ENCODE assay signal across 18 cellular contexts in the genomic region with DNA sequence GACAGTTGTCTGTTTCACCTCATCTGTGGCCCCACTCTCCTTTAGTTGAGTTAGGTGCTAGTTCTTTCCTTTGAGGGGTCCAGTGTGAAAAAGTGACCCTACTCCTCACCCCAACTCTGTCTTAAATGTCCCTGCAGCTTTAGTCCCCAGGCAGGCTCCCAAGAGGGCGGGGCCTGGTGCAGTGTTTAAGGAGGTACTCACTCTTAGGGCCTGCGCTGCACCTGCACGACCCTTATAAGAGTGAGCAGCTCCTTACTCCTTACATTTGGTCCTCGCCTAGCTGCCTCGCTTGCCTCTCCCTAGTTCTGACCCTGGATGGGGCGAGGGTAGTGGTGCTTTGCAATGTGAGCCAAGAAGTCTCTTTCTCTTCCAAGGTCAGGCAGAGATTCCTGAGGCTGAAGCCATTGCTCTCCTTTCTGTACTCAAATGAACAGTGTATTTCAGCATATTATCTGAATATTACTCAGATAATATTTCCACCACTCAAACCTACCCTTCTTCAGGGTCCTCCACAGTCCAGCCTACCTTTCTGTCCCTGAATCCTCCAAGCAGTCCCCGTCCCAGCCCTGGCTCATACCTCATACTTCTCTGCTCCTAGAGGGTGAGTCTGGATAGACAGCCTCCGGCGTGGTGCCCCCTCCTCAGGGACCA. TPM values are rescaled to one million over a fixed set of nuclear protein-coding genes. Genes with fewer than 3 reads are reported as not detected.
DNase-seq lines count a peak whose midpoint lies in the region; ATAC-seq, FAIRE-seq and TF ChIP-seq lines count a peak whose summit lies in the region.
"Had no signal": no experiment of that assay in that cellular context is flagged by ENCODE, and none has a peak within 500 bp of the region (broad histone marks: within the 10 kb centered on the region; RNA-seq: fewer than 3 reads in every experiment).

No MANE protein-coding gene starts in this region.

- POLR2A ChIA-PET in HepG2 (lab: Yijun Ruan, JAX) (no interaction called here), K562 (lab: Yijun Ruan, JAX) (interaction anchor here (0.6 to 1.6 kb wide), 4 partner anchors 11 to 334 kb away, joined by 3 to 6 read pairs (median 4); no protein-coding TSS in a partner anchor)

- H3K4me3 ChIP-seq in HepG2 (replicated peaks in 1 of 3; ENCODE audit: insufficient read depth in 1 of 3, low read depth in 2 of 3, low read length in 3 of 3): no peak overlapping the region
- H3K4me3 ChIP-seq in right lobe of liver: no peak overlapping the region
- no peak overlapping the region for H3K4me3 ChIP-seq in K562
- no peak overlapping the region for H3K4me3 ChIP-seq in mucosa of descending colon
- H3K4me3 ChIP-seq in upper lobe of right lung: no peak overlapping the region
- H3K4me3 ChIP-seq in effector memory CD4-positive, alpha-beta T cell (ENCODE audit: insufficient read depth, low read depth, low read length, poor library complexity, severe bottlenecking): no peak overlapping the region
- H3K4me3 ChIP-seq: A549 had no signal

- H3K9me3 ChIP-seq in HepG2 (ENCODE audit: low read length): no peaks in the 10 kb centered on the region
- H3K9me3 ChIP-seq in right lobe of liver: no peaks in the 10 kb centered on the region
- no peaks in the 10 kb centered on the region for H3K9me3 ChIP-seq in K562 (replicated peaks; ENCODE audit: control insufficient read depth, insufficient read depth, low read depth, low read length)
- no peaks in the 10 kb centered on the region for H3K9me3 ChIP-seq in mucosa of descending colon
- H3K9me3 ChIP-seq in upper lobe of right lung: no peaks in the 10 kb centered on the region
- no peaks in the 10 kb centered on the region for H3K9me3 ChIP-seq in effector memory CD4-positive, alpha-beta T cell (ENCODE audit: control insufficient read depth, low read length)
- H3K9me3 ChIP-seq: A549 had no signal

- TF ChIP-seq RAD21 in HepG2 (CRISPR knock-in tag; IDR thresholded peaks at IDR 0.05) (no peak), K562 (CRISPR knock-in tag; conservative IDR thresholded peaks at IDR 0.05 in 1 of 2, IDR thresholded peaks at IDR 0.05 in 1 of 2) (no peak)

- peaks cover 13 to 52% of the 10 kb centered on the region in 2 experiments; a peak in 4 of 5 replicates for H3K27me3 ChIP-seq in HepG2 (ENCODE audit: control insufficient read depth in 1 of 2, insufficient read depth in 2 of 2, low read length in 2 of 2)
- no peaks in the 10 kb centered on the region for H3K27me3 ChIP-seq in right lobe of liver
- H3K27me3 ChIP-seq in K562 (ENCODE audit: control insufficient read depth in 2 of 2, insufficient read depth in 2 of 2, low read length in 2 of 2): peaks cover 10 to 31% of the 10 kb centered on the region in 2 experiments; a peak in 4 of 5 replicates
- H3K27me3 ChIP-seq in upper lobe of right lung: no peaks in the 10 kb centered on the region
- H3K27me3 ChIP-seq in effector memory CD4-positive, alpha-beta T cell (replicated peaks; ENCODE audit: control insufficient read depth, insufficient read depth, low read length, poor library complexity, severe bottlenecking): no peaks in the 10 kb centered on the region

- H4K20me1 ChIP-seq in HepG2 (ENCODE audit: insufficient read depth, low read length) (no peaks in the 10 kb centered on the region), K562 (replicated peaks; ENCODE audit: control insufficient read depth, insufficient read depth, low read length) (no peaks in the 10 kb centered on the region)

- H3K79me2 ChIP-seq in HepG2 (ENCODE audit: insufficient read depth, low read length): no peaks in the 10 kb centered on the region
- H3K79me2 ChIP-seq in K562 (ENCODE audit: control insufficient read depth, insufficient read depth, low read length): no peaks in the 10 kb centered on the region

- TF ChIP-seq EP300 in HepG2 (IDR thresholded peaks at IDR 0.05; ENCODE audit: low read depth in 2 of 2, low read length in 2 of 2): no peak
- TF ChIP-seq EP300 in HepG2 (CRISPR knock-in tag; IDR thresholded peaks at IDR 0.05; ENCODE audit: borderline replicate concordance): no peak
- TF ChIP-seq EP300 in K562 (IDR thresholded peaks at IDR 0.05; ENCODE audit: low read length): no peak

- no peak for ATAC-seq in HepG2
- ATAC-seq in right lobe of liver: no peak
- no peak for ATAC-seq in K562
- peak; percentile 18 for ATAC-seq in mucosa of descending colon
- peak; percentile 15 for ATAC-seq in upper lobe of right lung

- in situ Hi-C loops in HepG2 (cut with HindIII; ENCODE audit: extremely low pct_ligation_motif_present, low pct_unique_long_range_greater_than_20kb): no loop called here
- in situ Hi-C loops in K562 (cut with MboI): no loop called here

- H2AFZ ChIP-seq in HepG2 (ENCODE audit: low read length) (no peak overlapping the region), K562 (ENCODE audit: low read depth, low read length) (peak overlapping the region; percentile 27; the same call in 1 of the 2 replicates)

- no peak overlapping the region for H3K27ac ChIP-seq in HepG2 (ENCODE audit: extremely low read length, insufficient read depth, low read length)
- no peak overlapping the region for H3K27ac ChIP-seq in right lobe of liver
- H3K27ac ChIP-seq in K562 (ENCODE audit: extremely low read depth, low read depth, low read length): no peak overlapping the region
- H3K27ac ChIP-seq in upper lobe of right lung: no peak overlapping the region
- no peak overlapping the region for H3K27ac ChIP-seq in effector memory CD4-positive, alpha-beta T cell (ENCODE audit: insufficient read depth, low read length, poor library complexity, severe bottlenecking)

- no TSS peak for BruUV-seq in HepG2 (replicated peaks; lab: Mats Ljungman, UMichigan)
- no TSS peak for BruUV-seq in K562 (replicated peaks; lab: Mats Ljungman, UMichigan)

- no peak for DNase-seq in HepG2 (ENCODE audit: low spot score)
- no peak for DNase-seq in right lobe of liver
- DNase-seq in K562 (ENCODE audit: extremely low read depth in 1 of 4, low spot score in 3 of 4): no peak
- DNase-seq in mucosa of descending colon: peak in 1 of 3 donors; percentile 30
- DNase-seq in upper lobe of right lung: no peak
- no peak for DNase-seq in DMS153 treated with DMSO at 0.1 percent for 48 hours (lab: John Stamatoyannopoulos, UW; ENCODE audit: unreplicated experiment)
- DNase-seq in effector memory CD4-positive, alpha-beta T cell: no peak
- DNase-seq in HuH-7 (ENCODE audit: low spot score): no peak
- DNase-seq: CD4-positive, alpha-beta T cell; DMS79 treated with DMSO at 0.1 percent for 48 hours; HFFc6; NCI-H1105 treated with DMSO at 0.1 percent for 48 hours; NCI-H187 treated with DMSO at 0.1 percent for 48 hours; NCI-H2171 treated with DMSO at 0.1 percent for 48 hours; NCI-H510A had no signal

- TF ChIP-seq CTCF in HepG2 (CRISPR knock-in tag; IDR thresholded peaks at IDR 0.05) (no peak), right lobe of liver (IDR thresholded peaks at IDR 0.05) (no peak), K562 (IDR thresholded peaks at IDR 0.05 in 2 of 3, conservative IDR thresholded peaks at IDR 0.05 in 1 of 3; ENCODE audit: insufficient read depth in 2 of 3, low read depth in 1 of 3, low read length in 3 of 3) (no peak), mucosa of descending colon (IDR thresholded peaks at IDR 0.05) (no peak), upper lobe of right lung (IDR thresholded peaks at IDR 0.05) (no peak)

- FAIRE-seq in HepG2 (lab: Jason Lieb, UNC) (no peak), K562 (lab: Jason Lieb, UNC) (no peak)
- FAIRE-seq: A549, G401.6, GM12892 had no signal

- TF ChIP-seq POLR2A in HepG2 (IDR thresholded peaks at IDR 0.05; ENCODE audit: insufficient read depth in 1 of 2, low read depth in 2 of 2, low read length in 2 of 2) (no peak), right lobe of liver (IDR thresholded peaks at IDR 0.05) (no peak), K562 (conservative IDR thresholded peaks at IDR 0.05) (no peak)

- H3K36me3 ChIP-seq in HepG2 (replicated peaks in 1 of 2; ENCODE audit: control insufficient read depth in 1 of 2, insufficient read depth in 2 of 2, low read length in 2 of 2) (no peaks in the 10 kb centered on the region), right lobe of liver (no peaks in the 10 kb centered on the region), K562 (ENCODE audit: control insufficient read depth, insufficient read depth, low read length) (no peaks in the 10 kb centered on the region), mucosa of descending colon (ENCODE audit: low read depth) (no peaks in the 10 kb centered on the region), upper lobe of right lung (no peaks in the 10 kb centered on the region)
- no peaks in the 10 kb centered on the region for H3K36me3 ChIP-seq in effector memory CD4-positive, alpha-beta T cell (ENCODE audit: control insufficient read depth, insufficient read depth, low read length)

- H3K9ac ChIP-seq in HepG2 (ENCODE audit: insufficient read depth, low read depth, low read length): no peak overlapping the region
- H3K9ac ChIP-seq in K562 (ENCODE audit: insufficient read depth in 1 of 2, low read depth in 2 of 2, low read length in 2 of 2): 0 out of 4 replicates have a peak overlapping the region, but pooled peaks of 1 of the 2 experiments have one; percentile 15

- H3K4me2 ChIP-seq in HepG2 (ENCODE audit: low read depth, low read length) (no peak overlapping the region), K562 (ENCODE audit: insufficient read depth, low read length) (no peak overlapping the region)
- H3K4me2 ChIP-seq: A549 had no signal

- 40% methylated on average over 9 of the region's 9 CpGs for WGBS in HepG2 (ENCODE audit: low lambda C conversion rate)
- 32% methylated on average over 3 of the region's 9 CpGs for WGBS in right lobe of liver (ENCODE audit: insufficient coverage, low coverage, low lambda C conversion rate, missing lambda C conversion rate)
- WGBS in K562 (ENCODE audit: insufficient coverage, low coverage, missing lambda C conversion rate): 35% methylated on average over 9 of the region's 9 CpGs

- CTCF ChIA-PET in HepG2 (lab: Yijun Ruan, JAX; ENCODE audit: low intra/inter-chr PET ratio, low total read pairs): interaction anchor here (0.7 to 1.4 kb wide), 2 partner anchors 34 to 91 kb away, joined by 3 to 5 read pairs; no protein-coding TSS in a partner anchor
- CTCF ChIA-PET in K562 (lab: Yijun Ruan, JAX; ENCODE audit: low intra/inter-chr PET ratio): interaction anchor here (0.8 to 1.6 kb wide), 3 partner anchors 34 to 150 kb away, joined by 3 to 8 read pairs (median 5); no protein-coding TSS in a partner anchor

- intact Hi-C loops in HepG2 (cut with micrococcal nuclease; ENCODE audit: unreplicated experiment): loop anchor here (2.0 to 5.0 kb wide), 2 partner anchors 33 to 91 kb away; no protein-coding TSS in a partner anchor
- intact Hi-C loops in right lobe of liver (cut with DNase I): no loop called here
- intact Hi-C loops in K562 (cut with micrococcal nuclease): loop anchor here (1.0 to 2.0 kb wide), 3 partner anchors 33 to 149 kb away; no protein-coding TSS in a partner anchor
- intact Hi-C loops in mucosa of descending colon (cut with DNase I, micrococcal nuclease): loop anchor here in 1 of 2 donors (10.0 kb wide), 1 partner anchor 83 kb away; no protein-coding TSS in a partner anchor
- intact Hi-C loops in upper lobe of right lung (cut with DNase I): no loop called here

- H3K9me1 ChIP-seq in K562 (ENCODE audit: control insufficient read depth, insufficient read depth, low read length): no peaks in the 10 kb centered on the region

- peaks cover 41% of the 10 kb centered on the region for H3K4me1 ChIP-seq in HepG2 (ENCODE audit: insufficient read depth, low read length)
- no peaks in the 10 kb centered on the region for H3K4me1 ChIP-seq in right lobe of liver
- H3K4me1 ChIP-seq in K562 (replicated peaks in 1 of 2; ENCODE audit: control insufficient read depth in 2 of 2, insufficient read depth in 2 of 2, low read length in 2 of 2): peaks cover 6 to 10% of the 10 kb centered on the region in 2 experiments; a peak in 3 of 5 replicates
- no peaks in the 10 kb centered on the region for H3K4me1 ChIP-seq in mucosa of descending colon (ENCODE audit: low read depth)
- peaks cover 9% of the 10 kb centered on the region for H3K4me1 ChIP-seq in upper lobe of right lung
- no peaks in the 10 kb centered on the region for H3K4me1 ChIP-seq in effector memory CD4-positive, alpha-beta T cell (ENCODE audit: control insufficient read depth, insufficient read depth, low read length, poor library complexity, severe bottlenecking)
- H3K4me1 ChIP-seq: A549 had no signal

RNA-seq across cellular contexts. Expression of a gene that starts 11.9 kb away (rescaled TPM):
- 34.1 and 68.1 TPM in 2 replicates for total RNA-seq in HepG2 (2016; rRNA removed; fragmentation: Illumina TruSeq; extraction: Trizol)
- 13.4 and 14.2 TPM in 2 replicates for total RNA-seq in HepG2 (2016; cell fraction: cytosol; rRNA removed; fragmentation: Illumina TruSeq; extraction: Trizol; ENCODE audit: low read depth)
- total RNA-seq in HepG2 (2016; cell fraction: insoluble cytoplasmic fraction; rRNA removed; fragmentation: Illumina TruSeq; extraction: Trizol): 26.8 and 72.7 TPM in 2 replicates
- total RNA-seq in HepG2 (2016; cell fraction: membrane; rRNA removed; fragmentation: Illumina TruSeq; extraction: Trizol): 33.1 and 34.4 TPM in 2 replicates
- 81.5 and 95.8 TPM in 2 replicates for total RNA-seq in HepG2 (2016; cell fraction: nucleus; rRNA removed; fragmentation: Illumina TruSeq; extraction: Trizol)
- 629 and 1,104 TPM in 2 replicates for polyA plus RNA-seq in HepG2 (2011; rRNA removed)
- polyA plus RNA-seq in HepG2 (2011; cell fraction: cytosol; rRNA removed): 292 and 298 TPM in 2 replicates
- polyA plus RNA-seq in HepG2 (2011; cell fraction: nucleus; rRNA removed): 3,652 and 4,474 TPM in 2 replicates
- 463 and 546 TPM in 2 replicates for polyA plus RNA-seq in HepG2 (2012)
- 9.2 and 10.7 TPM in 2 replicates for polyA plus RNA-seq in HepG2 (2016; cell fraction: cytosol; fragmentation: Illumina TruSeq; extraction: Trizol; ENCODE audit: low read depth)
- 34.1 and 41.6 TPM in 2 replicates for polyA plus RNA-seq in HepG2 (2016; cell fraction: insoluble cytoplasmic fraction; fragmentation: Illumina TruSeq; extraction: Trizol; ENCODE audit: low read depth)
- 24.8 and 25.3 TPM in 2 replicates for polyA plus RNA-seq in HepG2 (2016; cell fraction: membrane; fragmentation: Illumina TruSeq; extraction: Trizol; ENCODE audit: low read depth)
- polyA plus RNA-seq in HepG2 (2016; cell fraction: nucleus; fragmentation: Illumina TruSeq; extraction: Trizol; ENCODE audit: insufficient read depth, low read depth): 253 and 267 TPM in 2 replicates
- 238 and 645 TPM in 2 replicates for polyA minus RNA-seq in HepG2 (2011; rRNA and poly(A)+ RNA removed; ENCODE audit: low replicate concordance)
- polyA minus RNA-seq in HepG2 (2011; cell fraction: cytosol; rRNA and poly(A)+ RNA removed): 122 and 136 TPM in 2 replicates
- polyA minus RNA-seq in HepG2 (2011; cell fraction: nucleus; rRNA and poly(A)+ RNA removed): 312 and 405 TPM in 2 replicates
- 100 to 1,000 TPM in 5 of 6 experiments, 10 to 100 TPM in 1; 91.3 to 571 (median 132) TPM for total RNA-seq in right lobe of liver
- 511 and 945 TPM in 2 replicates for total RNA-seq in K562 (2011; cell fraction: chromatin; rRNA removed; ENCODE audit: low replicate concordance)
- 536 and 553 TPM in 2 replicates for total RNA-seq in K562 (2011; cell fraction: nucleolus; rRNA removed)
- total RNA-seq in K562 (2011; cell fraction: nucleoplasm; rRNA removed): 559 and 592 TPM in 2 replicates
- total RNA-seq in K562 (2014; rRNA removed): 124 and 144 TPM in 2 replicates
- total RNA-seq in K562 (2014; rRNA removed; fragmentation: Illumina TruSeq; extraction: Trizol): 66.5 and 70.7 TPM in 2 replicates
- 25.8 and 27.0 TPM in 2 replicates for total RNA-seq in K562 (2015; rRNA removed; fragmentation: Illumina TruSeq; extraction: Trizol)
- total RNA-seq in K562 (2021): 131 and 159 TPM in 2 replicates
- polyA plus RNA-seq in K562 (2011; rRNA removed): 271 and 467 TPM in 2 replicates
- 222 and 346 TPM in 2 replicates for polyA plus RNA-seq in K562 (2011; cell fraction: cytosol; rRNA removed)
- polyA plus RNA-seq in K562 (2011; cell fraction: nucleus; rRNA removed): 1,880 and 1,961 TPM in 2 replicates
- polyA plus RNA-seq in K562 (2012): 112 and 555 TPM in 2 replicates
- polyA plus RNA-seq in K562 (2014; fragmentation: Illumina TruSeq; extraction: Trizol): 134 and 172 TPM in 2 replicates
- 10 to 100 TPM; 14.0 to 16.0 TPM for polyA plus RNA-seq in K562 (2014; fragmentation: Nextera tagmentation; extraction: Ambion mirVana)
- 179 and 182 TPM in 2 replicates for polyA plus RNA-seq in K562 (2014; rRNA removed)
- 359 and 374 TPM in 2 replicates for polyA minus RNA-seq in K562 (2011; rRNA and poly(A)+ RNA removed)
- polyA minus RNA-seq in K562 (2011; cell fraction: cytosol; rRNA and poly(A)+ RNA removed): 79.8 and 123 TPM in 2 replicates
- polyA minus RNA-seq in K562 (2011; cell fraction: nucleus; rRNA and poly(A)+ RNA removed): 310 and 397 TPM in 2 replicates
- 100 to 1,000 TPM in 1 of 3 donors, 10 to 100 TPM in 2; 89.4 to 165 (median 94.7) TPM for total RNA-seq in mucosa of descending colon
- 231 TPM for total RNA-seq in upper lobe of right lung

Comparison
In these comparisons a context has a peak if more than half of its experiments do, and no peak if none do; other contexts are left out.
1. intact Hi-C loops: an anchor here in HepG2 (2.0 to 5.0 kb wide) and K562 (1.0 to 2.0 kb wide); none called in right lobe of liver and upper lobe of right lung.
2. ATAC-seq: peak in mucosa of descending colon (single experiment) and upper lobe of right lung (single experiment); none in HepG2 (single experiment), right lobe of liver (0 of 4) and K562 (single experiment).